In genomic region chr21:42209801-42210479, GRCh38 we compare ENCODE assay signal across 21 cellular contexts. TPM values are rescaled to one million over a fixed set of nuclear protein-coding genes. Genes with fewer than 3 reads are reported as not detected.
DNase-seq lines count a peak whose midpoint lies in the region; ATAC-seq and TF ChIP-seq lines count a peak whose summit lies in the region.
"Had no signal": no experiment of that assay in that cellular context is flagged by ENCODE, and none has a peak within 500 bp of the region (broad histone marks: within the 10 kb centered on the region; RNA-seq: fewer than 3 reads in every experiment).

No MANE protein-coding gene starts in this region.

- no peaks in the 10 kb centered on the region for H3K9me3 ChIP-seq in stomach
- H3K9me3 ChIP-seq: uterus had no signal

- no peak for ATAC-seq in HG02610 (IDR thresholded peaks at IDR 0.05; ENCODE audit: unreplicated experiment)
- no peak for ATAC-seq in GM19324 (IDR thresholded peaks at IDR 0.05; ENCODE audit: low FRiP score, unreplicated experiment)
- ATAC-seq: foreskin keratinocyte, WTC11 had no signal

- H3K36me3 Mint-ChIP-seq in T-helper 2 cell treated with Interferon-gamma antibody and Interleukin-4, amounts not matched to agents 5 μg/mL and 100 μg/mL, for 36 hours (ENCODE audit: low read depth): no peaks in the 10 kb centered on the region
- H3K36me3 Mint-ChIP-seq: activated CD4-positive, alpha-beta memory T cell treated with anti-CD3 and anti-CD28 coated beads for 36 hours; WTC11 had no signal

- no peak for TF ChIP-seq EP300 in stomach (IDR thresholded peaks at IDR 0.05)

- H3K27me3 Mint-ChIP-seq in T-helper 2 cell treated with Interferon-gamma antibody and Interleukin-4, amounts not matched to agents 5 μg/mL and 100 μg/mL, for 36 hours (ENCODE audit: low read depth): peaks cover 19% of the 10 kb centered on the region
- H3K27me3 Mint-ChIP-seq: activated CD4-positive, alpha-beta memory T cell treated with anti-CD3 and anti-CD28 coated beads for 36 hours had no signal

- H3K4me3 Mint-ChIP-seq in T-helper 2 cell treated with Interferon-gamma antibody and Interleukin-4, amounts not matched to agents 5 μg/mL and 100 μg/mL, for 36 hours: no peak overlapping the region
- H3K4me3 Mint-ChIP-seq: activated CD4-positive, alpha-beta memory T cell treated with anti-CD3 and anti-CD28 coated beads for 36 hours; WTC11 had no signal

- H3K4me3 ChIP-seq in stomach: no peak overlapping the region
- H3K4me3 ChIP-seq: skin epidermis, uterus had no signal

- H3K4me1 ChIP-seq in stomach: no peaks in the 10 kb centered on the region
- H3K4me1 ChIP-seq: foreskin keratinocyte, uterus had no signal

- H3K27ac Mint-ChIP-seq in T-helper 2 cell treated with Interferon-gamma antibody and Interleukin-4, amounts not matched to agents 5 μg/mL and 100 μg/mL, for 36 hours: no peak overlapping the region
- H3K27ac Mint-ChIP-seq: activated CD4-positive, alpha-beta memory T cell treated with anti-CD3 and anti-CD28 coated beads for 36 hours; progenitor cell of endocrine pancreas; WTC11 had no signal

- no peaks in the 10 kb centered on the region for H3K36me3 ChIP-seq in stomach
- H3K36me3 ChIP-seq: uterus had no signal

- H3K27me3 ChIP-seq in stomach: no peaks in the 10 kb centered on the region
- H3K27me3 ChIP-seq: uterus had no signal

- 51 to 60% (median 53%) methylated on average over 11 of the region's 11 CpGs for WGBS in stomach, 5 donors

- TF ChIP-seq CTCF in stomach (IDR thresholded peaks at IDR 0.05): no peak

- peaks cover 5% of the 10 kb centered on the region for H3K9me3 Mint-ChIP-seq in T-helper 2 cell treated with Interferon-gamma antibody and Interleukin-4, amounts not matched to agents 5 μg/mL and 100 μg/mL, for 36 hours
- H3K9me3 Mint-ChIP-seq: activated CD4-positive, alpha-beta memory T cell treated with anti-CD3 and anti-CD28 coated beads for 36 hours had no signal

- peak overlapping the region; percentile 22 for H3K27ac ChIP-seq in epithelial cell of prostate
- H3K27ac ChIP-seq in stomach: no peak overlapping the region
- H3K27ac ChIP-seq: foreskin keratinocyte, uterus had no signal

- no peaks in the 10 kb centered on the region for H3K4me1 Mint-ChIP-seq in T-helper 2 cell treated with Interferon-gamma antibody and Interleukin-4, amounts not matched to agents 5 μg/mL and 100 μg/mL, for 36 hours (ENCODE audit: low read depth)

- no peak for TF ChIP-seq POLR2A in stomach (IDR thresholded peaks at IDR 0.05)

- intact Hi-C loops in stomach (cut with DNase I; ENCODE audit: low total_unique reads): no loop called here

- DNase-seq in activated effector memory CD4-positive, alpha-beta T cell treated with anti-CD3 and anti-CD28 coated beads, Interleukin-2, amount 50 U/mL, for 16 hours: peak; percentile 14
- no peak for DNase-seq in activated effector memory CD4-positive, alpha-beta T cell treated with Interleukin-2 at 50 U/mL for 16 hours
- DNase-seq in NCI-H69 (lab: John Stamatoyannopoulos, UW) (peak; percentile 97), epithelial cell of prostate (ENCODE audit: low read depth, low spot score) (no peak), stomach (peak; percentile 11)
- DNase-seq in T-helper 2 cell treated with Interferon-gamma antibody and Interleukin-4, amounts not matched to agents 5 μg/mL and 100 μg/mL, for 36 hours (ENCODE audit: low spot score): no peak
- DNase-seq: activated CD4-positive, alpha-beta memory T cell treated with anti-CD3 and anti-CD28 coated beads for 36 hours; activated naive CD4-positive, alpha-beta T cell treated with anti-CD3 and anti-CD28 coated beads, Interleukin-2, amount 50 U/mL, for 16 hours; activated T-cell treated with anti-CD3 and anti-CD28 coated beads for 4 hours; C1 segment of cervical spinal cord; foreskin keratinocyte; midbrain; NCI-H2171; NCI-H774; stimulated activated CD4-positive, alpha-beta T cell treated with anti-CD3 and anti-CD28 coated beads, Interleukin-2, amount 100 ng/mL, for 48 hours; uterus had no signal

RNA-seq across cellular contexts. Expression of gene ABCG1, which starts 9.0 kb away (rescaled TPM):
- total RNA-seq in stomach: 10 to 100 TPM in 4 of 5 donors, 1 to 10 TPM in 1; 4.1 to 65.9 (median 31.6) TPM
- polyA plus RNA-seq in stomach: 1 to 10 TPM; 3.1 to 4.7 (median 4.2) TPM

Comparison
In these comparisons a context has a peak if more than half of its experiments do, and no peak if none do; other contexts are left out.
1. DNase-seq: peak in activated effector memory CD4-positive, alpha-beta T cell treated with anti-CD3 and anti-CD28 coated beads, Interleukin-2, amount 50 U/mL, for 16 hours (single experiment), NCI-H69 (single experiment) and stomach (single experiment); none in activated effector memory CD4-positive, alpha-beta T cell treated with Interleukin-2 at 50 U/mL for 16 hours (single experiment), epithelial cell of prostate (single experiment) and T-helper 2 cell treated with Interferon-gamma antibody and Interleukin-4, amounts not matched to agents 5 μg/mL and 100 μg/mL, for 36 hours (single experiment).